Comparison of ENCODE assay signal across 8 cellular contexts in genomic region chr12:76820888-76821482, GRCh38. TPM values are rescaled to one million over a fixed set of nuclear protein-coding genes. Genes with fewer than 3 reads are reported as not detected.
A peak's percentile ranks its signal among the peaks of the same experiment; 100 is the strongest.
DNase-seq lines count a peak whose midpoint lies in the region; FAIRE-seq and TF ChIP-seq lines count a peak whose summit lies in the region.

No MANE protein-coding gene starts in this region.

- peaks cover 7% of the 10 kb centered on the region for H3K36me3 Mint-ChIP-seq in nephron progenitor cell (ENCODE audit: low read depth)
- H3K36me3 Mint-ChIP-seq in activated T-helper 2 cell treated with anti-CD3 and anti-CD28 coated beads, Interferon-gamma antibody, Interleukin-2, Interleukin-4, amounts not matched to agents 10 μg/mL and 5 μg/mL and 100 μg/mL, durations not matched to agents 14 hours and 24 hours and 36 hours (ENCODE audit: low read depth): peaks cover 6% of the 10 kb centered on the region

- DNase-seq in NCI-H2107 treated with DMSO at 0.1 percent for 48 hours (lab: John Stamatoyannopoulos, UW; ENCODE audit: unreplicated experiment): peak; percentile 27
- no peak for DNase-seq in NCI-H2107 (lab: John Stamatoyannopoulos, UW)
- peak; percentile 55 for DNase-seq in NCI-H2227 (lab: John Stamatoyannopoulos, UW; ENCODE audit: unreplicated experiment)
- DNase-seq in dedifferentiated amniotic fluid mesenchymal stem cell (ENCODE audit: extremely low spot score): peak; percentile 29
- DNase-seq in nephron progenitor cell: peak; percentile 18
- DNase-seq in activated T-helper 2 cell treated with anti-CD3 and anti-CD28 coated beads, Interferon-gamma antibody, Interleukin-2, Interleukin-4, amounts not matched to agents 10 μg/mL and 5 μg/mL and 100 μg/mL, durations not matched to agents 14 hours and 24 hours and 36 hours (ENCODE audit: low spot score): no peak
- no peak for DNase-seq in GM19239 (ENCODE audit: insufficient read length, low spot score)
- DNase-seq in DMS153 (lab: John Stamatoyannopoulos, UW): no peak

- no peak overlapping the region for H3K27ac Mint-ChIP-seq in nephron progenitor cell
- no peak overlapping the region for H3K27ac Mint-ChIP-seq in activated T-helper 2 cell treated with anti-CD3 and anti-CD28 coated beads, Interferon-gamma antibody, Interleukin-2, Interleukin-4, amounts not matched to agents 10 μg/mL and 5 μg/mL and 100 μg/mL, durations not matched to agents 14 hours and 24 hours and 36 hours

- TF ChIP-seq CTCF in nephron progenitor cell (IDR thresholded peaks at IDR 0.05): peak; percentile 52

- no peaks in the 10 kb centered on the region for H3K9me3 Mint-ChIP-seq in nephron progenitor cell
- H3K9me3 Mint-ChIP-seq in activated T-helper 2 cell treated with anti-CD3 and anti-CD28 coated beads, Interferon-gamma antibody, Interleukin-2, Interleukin-4, amounts not matched to agents 10 μg/mL and 5 μg/mL and 100 μg/mL, durations not matched to agents 14 hours and 24 hours and 36 hours: no peaks in the 10 kb centered on the region

- FAIRE-seq in GM19239 (lab: Jason Lieb, UNC): no peak

- H3K27me3 Mint-ChIP-seq in nephron progenitor cell (ENCODE audit: low read depth, poor library complexity): no peaks in the 10 kb centered on the region
- no peaks in the 10 kb centered on the region for H3K27me3 Mint-ChIP-seq in activated T-helper 2 cell treated with anti-CD3 and anti-CD28 coated beads, Interferon-gamma antibody, Interleukin-2, Interleukin-4, amounts not matched to agents 10 μg/mL and 5 μg/mL and 100 μg/mL, durations not matched to agents 14 hours and 24 hours and 36 hours (ENCODE audit: low read depth)

- H3K4me1 Mint-ChIP-seq in nephron progenitor cell: no peaks in the 10 kb centered on the region
- H3K4me1 Mint-ChIP-seq in activated T-helper 2 cell treated with anti-CD3 and anti-CD28 coated beads, Interferon-gamma antibody, Interleukin-2, Interleukin-4, amounts not matched to agents 10 μg/mL and 5 μg/mL and 100 μg/mL, durations not matched to agents 14 hours and 24 hours and 36 hours (ENCODE audit: low read depth): no peaks in the 10 kb centered on the region

- intact Hi-C loops in activated T-helper 2 cell treated with anti-CD3 and anti-CD28 coated beads, Interferon-gamma antibody, Interleukin-2, Interleukin-4, amounts not matched to agents 10 μg/mL and 5 μg/mL and 100 μg/mL, durations not matched to agents 14 hours and 24 hours and 36 hours (cut with micrococcal nuclease): no loop called here

- H3K4me3 Mint-ChIP-seq in nephron progenitor cell: no peak overlapping the region
- no peak overlapping the region for H3K4me3 Mint-ChIP-seq in activated T-helper 2 cell treated with anti-CD3 and anti-CD28 coated beads, Interferon-gamma antibody, Interleukin-2, Interleukin-4, amounts not matched to agents 10 μg/mL and 5 μg/mL and 100 μg/mL, durations not matched to agents 14 hours and 24 hours and 36 hours (ENCODE audit: low read depth)

RNA-seq across cellular contexts. Expression of gene ZDHHC17, which starts 57.1 kb away (rescaled TPM):
- total RNA-seq in activated T-helper 2 cell treated with anti-CD3 and anti-CD28 coated beads, Interferon-gamma antibody, Interleukin-2, Interleukin-4, amounts not matched to agents 10 μg/mL and 5 μg/mL and 100 μg/mL, durations not matched to agents 14 hours and 24 hours and 36 hours: 26.7 and 28.6 TPM in 2 replicates

RNA-seq across cellular contexts. Expression of gene CSRP2, which starts 57.8 kb away (rescaled TPM):
- 0.84 and 3.5 TPM in 2 replicates for total RNA-seq in activated T-helper 2 cell treated with anti-CD3 and anti-CD28 coated beads, Interferon-gamma antibody, Interleukin-2, Interleukin-4, amounts not matched to agents 10 μg/mL and 5 μg/mL and 100 μg/mL, durations not matched to agents 14 hours and 24 hours and 36 hours

Comparison
In these comparisons a context has a peak if more than half of its experiments do, and no peak if none do; other contexts are left out.
1. DNase-seq: peak in NCI-H2107 treated with DMSO at 0.1 percent for 48 hours (single experiment), NCI-H2227 (single experiment), dedifferentiated amniotic fluid mesenchymal stem cell (single experiment) and nephron progenitor cell (single experiment); none in NCI-H2107 (single experiment), activated T-helper 2 cell treated with anti-CD3 and anti-CD28 coated beads, Interferon-gamma antibody, Interleukin-2, Interleukin-4, amounts not matched to agents 10 μg/mL and 5 μg/mL and 100 μg/mL, durations not matched to agents 14 hours and 24 hours and 36 hours (single experiment), GM19239 (single experiment) and DMS153 (single experiment).